19 cellular contexts compared by ENCODE assay signal in the genomic region with DNA sequence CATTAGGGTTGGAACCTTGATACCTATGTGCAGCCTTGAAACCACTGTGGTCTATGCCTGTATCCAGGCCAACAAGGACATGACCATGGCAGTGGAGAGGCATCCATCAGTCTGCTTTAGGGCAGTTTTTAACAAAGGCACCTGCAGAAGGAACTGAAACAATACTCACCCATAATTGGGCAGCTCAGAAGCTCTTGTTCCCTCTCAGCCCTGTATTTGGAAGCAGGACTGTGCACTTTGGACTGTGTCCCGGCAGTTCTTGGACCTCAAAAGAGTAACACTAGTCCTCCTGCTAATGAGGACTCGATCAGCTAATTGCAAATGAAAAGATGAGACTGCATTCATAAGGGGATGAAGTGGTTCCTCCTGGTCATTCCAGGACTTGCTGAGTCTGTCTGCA.
DNase-seq lines count a peak whose midpoint lies in the region; ATAC-seq and TF ChIP-seq lines count a peak whose summit lies in the region.
"Had no signal": no experiment of that assay in that cellular context is flagged by ENCODE, and none has a peak within 500 bp of the region (broad histone marks: within the 10 kb centered on the region; RNA-seq: fewer than 3 reads in every experiment).

No MANE protein-coding gene starts in this region.

- peaks cover 29 to 33% of the 10 kb centered on the region in 2 donors for H3K27me3 Mint-ChIP-seq in stimulated activated naive B cell treated with anti-CD40 and anti-IgM and Interleukin-4, amounts not matched to agents 10 μg/mL and 1 μg/mL and 100 μg/mL, for 72 hours

- H3K27me3 ChIP-seq in AG04450 (ENCODE audit: control insufficient read depth, insufficient read depth, low read length) (no peaks in the 10 kb centered on the region), right cardiac atrium (ENCODE audit: control insufficient read depth, insufficient read depth) (no peaks in the 10 kb centered on the region), spleen (replicated peaks in 1 of 7) (no peaks in the 10 kb centered on the region), lower lobe of right lung (ENCODE audit: low read depth) (no peaks in the 10 kb centered on the region)
- H3K27me3 ChIP-seq: dorsolateral prefrontal cortex had no signal

- TF ChIP-seq CTCF in AG04450 (IDR thresholded peaks at IDR 0.05; ENCODE audit: low read depth, low read length) (no peak), spleen (IDR thresholded peaks at IDR 0.05 in 8 of 11, conservative IDR thresholded peaks at IDR 0.05 in 3 of 11) (no peak), lower lobe of right lung (IDR thresholded peaks at IDR 0.05) (no peak)

- H3K27ac Mint-ChIP-seq in stimulated activated naive B cell treated with anti-CD40 and anti-IgM and Interleukin-4, amounts not matched to agents 10 μg/mL and 1 μg/mL and 100 μg/mL, for 72 hours = no peak overlapping the region

- H3K4me3 Mint-ChIP-seq in stimulated activated naive B cell treated with anti-CD40 and anti-IgM and Interleukin-4, amounts not matched to agents 10 μg/mL and 1 μg/mL and 100 μg/mL, for 72 hours = no peak overlapping the region

- H3K9me3 Mint-ChIP-seq in stimulated activated naive B cell treated with anti-CD40 and anti-IgM and Interleukin-4, amounts not matched to agents 10 μg/mL and 1 μg/mL and 100 μg/mL, for 72 hours = no peaks in the 10 kb centered on the region

- peak overlapping the region; percentile 31 for H3K27ac ChIP-seq in AG04450 (ENCODE audit: low read depth, low read length)
- H3K27ac ChIP-seq in right cardiac atrium (ENCODE audit: low read length) = peak overlapping the region; percentile 5
- peak overlapping the region in 7 of 8 donors; percentile 66 to 82 (median 75) for H3K27ac ChIP-seq in spleen
- no peak overlapping the region for H3K27ac ChIP-seq in lower lobe of right lung
- H3K27ac ChIP-seq: dorsolateral prefrontal cortex had no signal

- CTCF ChIA-PET in AG04450 (lab: Charles Lee) = interaction anchor here (1.2 kb wide), 1 partner anchor 150 kb away, joined by 5 read pairs; no protein-coding TSS in a partner anchor

- ATAC-seq in right cardiac atrium = no peak
- no peak for ATAC-seq in stimulated activated naive B cell treated with anti-CD40 and anti-IgM and Interleukin-4, amounts not matched to agents 10 μg/mL and 1 μg/mL and 100 μg/mL, for 72 hours (replicated peaks)
- no peak for ATAC-seq in lower lobe of right lung
- ATAC-seq: stimulated activated naive CD8-positive, alpha-beta T cell treated with anti-CD3 and anti-CD28 coated beads, Interleukin-15, Interleukin-2, amounts not matched to agents 100 U/mL and 50 U/mL, for 24 hours had no signal

- POLR2A ChIA-PET in AG04450 (lab: Yijun Ruan, JAX) = interaction anchor here (0.8 to 2.4 kb wide), 5 partner anchors 12 to 666 kb away, joined by 3 to 18 read pairs (median 6); no protein-coding TSS in a partner anchor

- DNase-seq in AG04450 (ENCODE audit: low read depth, low spot score) (no peak), NOMO-1 treated with dmso at 0.1 percent for 144 hours (lab: John Stamatoyannopoulos, UW; ENCODE audit: unreplicated experiment) (peak; percentile 1), right cardiac atrium (peak in 1 of 3 donors; percentile 53), spleen (no peak), NCI-H69 (lab: John Stamatoyannopoulos, UW) (no peak), lower lobe of right lung (no peak)
- DNase-seq in stimulated activated naive B cell treated with anti-CD40 and anti-IgM and Interleukin-4, amounts not matched to agents 10 μg/mL and 1 μg/mL and 100 μg/mL, for 72 hours = no peak
- DNase-seq in activated CD4-positive, alpha-beta T cell treated with anti-CD3 and anti-CD28 coated beads, Interleukin-2, amount 50 U/mL, for 1 hour = no peak
- DNase-seq: activated CD4-positive, alpha-beta T cell treated with anti-CD3 and anti-CD28 coated beads for 48 hours; activated CD8-positive, alpha-beta memory T cell treated with anti-CD3 and anti-CD28 coated beads, Interleukin-2, amount 50 U/mL, for 48 hours; activated gamma-delta T cell; DMS79; dorsolateral prefrontal cortex; NCI-H187; occipital lobe; stimulated activated CD4-positive, alpha-beta T cell treated with anti-CD3 and anti-CD28 coated beads, Interleukin-1b, Interleukin-23, amount 100 ng/mL, for 48 hours; stimulated activated naive CD8-positive, alpha-beta T cell treated with anti-CD3 and anti-CD28 coated beads, Interleukin-15, Interleukin-2, amounts not matched to agents 100 U/mL and 50 U/mL, for 24 hours; T-helper 1 cell had no signal

- no peaks in the 10 kb centered on the region for H3K9me3 ChIP-seq in AG04450 (ENCODE audit: control insufficient read depth, insufficient read depth, low read length)
- H3K9me3 ChIP-seq in right cardiac atrium (ENCODE audit: control insufficient read depth, low read length) = no peaks in the 10 kb centered on the region
- H3K9me3 ChIP-seq in spleen = no peaks in the 10 kb centered on the region
- H3K9me3 ChIP-seq in lower lobe of right lung = no peaks in the 10 kb centered on the region

- 35% methylated on average over 2 of the region's 2 CpGs for WGBS in right cardiac atrium
- WGBS in spleen, 5 donors = 65 to 84% (median 74%) methylated on average over 2 of the region's 2 CpGs

- no peaks in the 10 kb centered on the region for H3K36me3 ChIP-seq in spleen
- H3K36me3 ChIP-seq in lower lobe of right lung = no peaks in the 10 kb centered on the region
- H3K36me3 ChIP-seq: cardiac muscle cell had no signal

- TF ChIP-seq POLR2A in spleen (IDR thresholded peaks at IDR 0.05) = no peak

- H3K4me1 Mint-ChIP-seq in stimulated activated naive B cell treated with anti-CD40 and anti-IgM and Interleukin-4, amounts not matched to agents 10 μg/mL and 1 μg/mL and 100 μg/mL, for 72 hours = peaks cover 7 to 8% of the 10 kb centered on the region in 2 donors

- no peak overlapping the region for H3K4me3 ChIP-seq in AG04450 (ENCODE audit: low read depth, low read length)
- H3K4me3 ChIP-seq in right cardiac atrium (ENCODE audit: low read length) = no peak overlapping the region
- no peak overlapping the region for H3K4me3 ChIP-seq in spleen
- no peak overlapping the region for H3K4me3 ChIP-seq in lower lobe of right lung
- H3K4me3 ChIP-seq: cardiac muscle cell, dorsolateral prefrontal cortex had no signal

- H3K36me3 Mint-ChIP-seq in stimulated activated naive B cell treated with anti-CD40 and anti-IgM and Interleukin-4, amounts not matched to agents 10 μg/mL and 1 μg/mL and 100 μg/mL, for 72 hours = no peaks in the 10 kb centered on the region

- H3K4me1 ChIP-seq in right cardiac atrium (ENCODE audit: control insufficient read depth, insufficient read depth, low read length) (peaks cover 11% of the 10 kb centered on the region), spleen (peaks cover 0 to 44% (median 25%) of the 10 kb centered on the region in 6 donors), lower lobe of right lung (peaks cover 32% of the 10 kb centered on the region)

- intact Hi-C loops in right cardiac atrium (cut with DNase I) = no loop called here
- intact Hi-C loops in spleen (cut with DNase I; ENCODE audit: low total_unique reads) = no loop called here
- intact Hi-C loops in lower lobe of right lung (cut with DNase I) = no loop called here
